1 cellular context compared by ENCODE assay signal in genomic region chr10:132696728-132697567, GRCh38.
TF ChIP-seq lines count a peak whose summit lies in the region.

No MANE protein-coding gene starts in this region.

TF ChIP-seq in H1, 55 proteins besides CTCF, POLR2A, EP300 and RAD21:
- TF ChIP-seq CHD2 (IDR thresholded peaks at IDR 0.05; ENCODE audit: low read length) (no peak), MAFK (IDR thresholded peaks at IDR 0.05; ENCODE audit: low read depth, low read length) (no peak), POU5F1 (IDR thresholded peaks at IDR 0.05; ENCODE audit: low read depth, low read length) (no peak), BRCA1 (IDR thresholded peaks at IDR 0.05; ENCODE audit: low read depth, low read length) (no peak), JUND (IDR thresholded peaks at IDR 0.05; ENCODE audit: low read length) (no peak), TCF12 (IDR thresholded peaks at IDR 0.05; ENCODE audit: low read depth, low read length) (no peak), SP2 (IDR thresholded peaks at IDR 0.05; ENCODE audit: low read length) (no peak), NANOG (IDR thresholded peaks at IDR 0.05; ENCODE audit: insufficient read depth, low read depth, low read length, poor library complexity, severe bottlenecking) (no peak), BACH1 (IDR thresholded peaks at IDR 0.05; ENCODE audit: low read length) (no peak), CHD1 (IDR thresholded peaks at IDR 0.05; ENCODE audit: low read depth, low read length) (no peak), BCL11A (IDR thresholded peaks at IDR 0.05; ENCODE audit: low read depth in 2 of 2, low read length in 2 of 2) (no peak)
